19 cellular contexts compared by ENCODE assay signal in the genomic region with DNA sequence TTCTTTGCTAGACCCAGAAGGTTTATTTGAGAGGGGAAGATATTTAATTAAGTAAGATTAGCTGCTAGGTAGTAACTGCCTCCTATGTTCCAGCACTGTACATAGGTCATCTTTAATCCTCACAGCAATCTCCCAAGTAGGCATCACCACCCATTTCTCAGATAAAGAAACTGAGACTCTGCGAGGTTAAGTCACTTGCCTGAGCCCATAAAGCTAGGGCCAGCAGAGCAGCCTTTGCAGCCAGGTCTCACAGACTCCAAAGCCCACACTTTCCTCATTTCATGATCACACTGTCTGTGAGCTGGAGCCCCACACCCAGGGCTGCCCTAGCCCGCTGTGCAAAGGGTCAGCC. TPM values are rescaled to one million over a fixed set of nuclear protein-coding genes. Genes with fewer than 3 reads are reported as not detected.
DNase-seq lines count a peak whose midpoint lies in the region; ATAC-seq and TF ChIP-seq lines count a peak whose summit lies in the region.
"Had no signal": no experiment of that assay in that cellular context is flagged by ENCODE, and none has a peak within 500 bp of the region (broad histone marks: within the 10 kb centered on the region; RNA-seq: fewer than 3 reads in every experiment).

No MANE protein-coding gene starts in this region.

- ATAC-seq in heart right ventricle (peak in 4 of 8 donors; percentile 2 to 12 (median 6)), left ventricle myocardium superior (no peak), upper lobe of right lung (no peak), HG02884 (IDR thresholded peaks at IDR 0.05; ENCODE audit: unreplicated experiment) (no peak)
- ATAC-seq: GM23338, natural killer cell had no signal

- 79 to 84% methylated on average over 2 of the region's 2 CpGs for WGBS in heart right ventricle, 2 donors
- WGBS in esophagus squamous epithelium, 2 donors: 80 to 83% methylated on average over 1 of the region's 2 CpGs

- TF ChIP-seq CTCF in heart right ventricle (IDR thresholded peaks at IDR 0.05) (no peak), esophagus squamous epithelium (IDR thresholded peaks at IDR 0.05) (no peak), osteocyte (IDR thresholded peaks at IDR 0.05) (no peak), upper lobe of right lung (IDR thresholded peaks at IDR 0.05) (no peak), nephron progenitor cell (IDR thresholded peaks at IDR 0.05) (no peak)

- no peak overlapping the region for H3K4me3 ChIP-seq in heart right ventricle
- peak overlapping the region in 1 of 4 donors; percentile 1 for H3K4me3 ChIP-seq in esophagus squamous epithelium
- no peak overlapping the region for H3K4me3 ChIP-seq in upper lobe of right lung
- H3K4me3 ChIP-seq: GM23338 had no signal

- H3K9me3 Mint-ChIP-seq in osteocyte (ENCODE audit: unreplicated experiment) (peaks cover 10% of the 10 kb centered on the region), nephron progenitor cell (peaks cover 41% of the 10 kb centered on the region)

- peak overlapping the region in 7 of 10 donors; percentile 19 to 71 (median 63) for H3K27ac ChIP-seq in heart right ventricle
- H3K27ac ChIP-seq in esophagus squamous epithelium: peak overlapping the region; percentile 86 to 94 (median 92)
- H3K27ac ChIP-seq in upper lobe of right lung: peak overlapping the region; percentile 66

- H3K27ac Mint-ChIP-seq in osteocyte (ENCODE audit: unreplicated experiment) (peak overlapping the region; percentile 67), nephron progenitor cell (no peak overlapping the region)
- H3K27ac Mint-ChIP-seq: GM23338, natural killer cell had no signal

- peaks cover 3 to 45% (median 36%) of the 10 kb centered on the region in 9 donors for H3K4me1 ChIP-seq in heart right ventricle
- H3K4me1 ChIP-seq in esophagus squamous epithelium: peaks cover 43 to 74% (median 44%) of the 10 kb centered on the region in 3 donors
- peaks cover 39% of the 10 kb centered on the region for H3K4me1 ChIP-seq in upper lobe of right lung

- H3K27me3 Mint-ChIP-seq in osteocyte (ENCODE audit: unreplicated experiment): no peaks in the 10 kb centered on the region
- no peaks in the 10 kb centered on the region for H3K27me3 Mint-ChIP-seq in nephron progenitor cell (ENCODE audit: low read depth, poor library complexity)

- H3K36me3 ChIP-seq in heart right ventricle (no peaks in the 10 kb centered on the region), esophagus squamous epithelium (no peaks in the 10 kb centered on the region), upper lobe of right lung (no peaks in the 10 kb centered on the region)

- H3K27me3 ChIP-seq in heart right ventricle (no peaks in the 10 kb centered on the region), esophagus squamous epithelium (no peaks in the 10 kb centered on the region), upper lobe of right lung (no peaks in the 10 kb centered on the region)

- H3K4me1 Mint-ChIP-seq in osteocyte (ENCODE audit: unreplicated experiment): peaks cover 10% of the 10 kb centered on the region
- peaks cover 16% of the 10 kb centered on the region for H3K4me1 Mint-ChIP-seq in nephron progenitor cell
- H3K4me1 Mint-ChIP-seq: GM23338 had no signal

- TF ChIP-seq POLR2A in esophagus squamous epithelium (IDR thresholded peaks at IDR 0.05): no peak

- H3K9me3 ChIP-seq in heart right ventricle (peaks cover 0 to 35% (median 13%) of the 10 kb centered on the region in 11 donors), esophagus squamous epithelium (no peaks in the 10 kb centered on the region), upper lobe of right lung (no peaks in the 10 kb centered on the region)

- H3K4me3 Mint-ChIP-seq in osteocyte (ENCODE audit: unreplicated experiment) (no peak overlapping the region), nephron progenitor cell (no peak overlapping the region)
- H3K4me3 Mint-ChIP-seq: CD4-positive, alpha-beta memory T cell; GM23338; natural killer cell had no signal

- peaks cover 2% of the 10 kb centered on the region for H3K36me3 Mint-ChIP-seq in osteocyte (ENCODE audit: unreplicated experiment)
- peaks cover 9% of the 10 kb centered on the region for H3K36me3 Mint-ChIP-seq in nephron progenitor cell (ENCODE audit: low read depth)
- H3K36me3 Mint-ChIP-seq: natural killer cell had no signal

- intact Hi-C loops in heart right ventricle (cut with DNase I) (loop anchor here in 1 of 10 donors (5.0 kb wide), 1 partner anchor 72 kb away; no protein-coding TSS in a partner anchor), left ventricle myocardium superior (cut with micrococcal nuclease) (no loop called here), esophagus squamous epithelium (cut with DNase I) (no loop called here), upper lobe of right lung (cut with DNase I) (no loop called here)

- no peak for DNase-seq in heart right ventricle
- DNase-seq in left ventricle myocardium superior: no peak
- no peak for DNase-seq in esophagus squamous epithelium (lab: John Stamatoyannopoulos, UW)
- DNase-seq in osteocyte (ENCODE audit: extremely low spot score, unreplicated experiment): no peak
- no peak for DNase-seq in upper lobe of right lung
- DNase-seq in NCI-H526 (lab: John Stamatoyannopoulos, UW): no peak
- DNase-seq in nephron progenitor cell: no peak
- DNase-seq: activated CD8-positive, alpha-beta memory T cell treated with anti-CD3 and anti-CD28 coated beads for 24 hours; CD4-positive, alpha-beta memory T cell; hippocampal formation; natural killer cell; NCI-H146; retina; stimulated activated CD4-positive, alpha-beta T cell treated with anti-CD3 and anti-CD28 coated beads, Interleukin-4, amount 100 ng/mL, for 1 hour; stimulated activated CD8-positive, alpha-beta memory T cell treated with anti-CD3 and anti-CD28 coated beads, Interleukin-4, amount 100 ng/mL, for 48 hours had no signal

RNA-seq across cellular contexts. Expression of gene CALML3, which starts 20.6 kb away (rescaled TPM):
- total RNA-seq in heart right ventricle (not detected), left ventricle myocardium superior (not detected), esophagus squamous epithelium (100 to 1,000 TPM; 196 to 799 (median 315) TPM), osteocyte (not detected in 2 replicates), upper lobe of right lung (not detected)
- under 1 TPM in 1 of 2 donors, not detected in 1; 0.04 TPM for polyA plus RNA-seq in heart right ventricle
- total RNA-seq: A673; CD4-positive, alpha-beta memory T cell; epithelial cell of proximal tubule; GM23338; natural killer cell had no signal
- polyA plus RNA-seq: CD4-positive, alpha-beta memory T cell; GM23338 had no signal

RNA-seq across cellular contexts. Expression of gene CALML5, which starts 46.0 kb away (rescaled TPM):
- total RNA-seq in heart right ventricle: not detected
- polyA plus RNA-seq in heart right ventricle: not detected
- total RNA-seq in left ventricle myocardium superior: not detected
- 100 to 1,000 TPM in 1 of 4 donors, 10 to 100 TPM in 3; 14.5 to 148 (median 22.6) TPM for total RNA-seq in esophagus squamous epithelium
- not detected in 2 replicates for total RNA-seq in osteocyte
- not detected for total RNA-seq in upper lobe of right lung
- total RNA-seq: A673; CD4-positive, alpha-beta memory T cell; epithelial cell of proximal tubule; GM23338; natural killer cell had no signal
- polyA plus RNA-seq: CD4-positive, alpha-beta memory T cell had no signal

Comparison
In these comparisons a context has a peak if more than half of its experiments do, and no peak if none do; other contexts are left out.
1. RNA of gene CALML3, which starts 20.6 kb away (total RNA-seq): 196 to 799 TPM in esophagus squamous epithelium; not detected in heart right ventricle, not detected in left ventricle myocardium superior (single experiment), not detected in osteocyte and not detected in upper lobe of right lung (single experiment); every median in the first group is over 100 times any median in the second.
2. RNA of gene CALML5, which starts 46.0 kb away (total RNA-seq): 14.5 to 148 TPM in esophagus squamous epithelium; not detected in heart right ventricle, not detected in left ventricle myocardium superior (single experiment), not detected in osteocyte and not detected in upper lobe of right lung (single experiment); every median in the first group is over 10 times any median in the second.
3. Peak in every context shown above with its lines, with median percentiles within 50 percentile points of each other: H3K27ac ChIP-seq.